In the genomic region with DNA sequence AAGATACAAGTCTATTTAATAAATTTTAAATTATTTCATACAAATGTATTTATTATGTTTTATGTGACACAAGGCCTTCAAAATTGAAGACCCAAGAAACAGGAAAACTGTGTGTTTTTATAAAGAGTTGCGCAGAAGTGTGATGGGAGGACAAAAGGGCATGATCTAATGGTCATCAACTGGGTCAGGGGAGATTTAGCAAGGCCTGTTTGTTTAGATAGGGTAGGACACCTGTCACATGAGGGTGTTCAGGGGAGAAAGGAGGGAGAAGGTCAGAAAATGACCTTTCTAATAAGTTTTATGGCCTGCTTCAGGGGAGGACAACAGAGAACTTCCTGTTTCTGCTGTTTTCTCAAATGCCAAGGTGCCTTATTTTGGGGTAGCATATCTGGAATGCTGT, we compare ENCODE assay signal across 26 cellular contexts.
"Had no signal": no experiment of that assay in that cellular context is flagged by ENCODE, and none has a peak within 500 bp of the region (broad histone marks: within the 10 kb centered on the region; RNA-seq: fewer than 3 reads in every experiment).

No MANE protein-coding gene starts in this region.

- FAIRE-seq: keratinocyte, pancreas had no signal

- H3K4me1 Mint-ChIP-seq: natural killer cell; stimulated activated naive CD8-positive, alpha-beta T cell treated with anti-CD3 and anti-CD28 coated beads, Interleukin-15, amount 100 ng/mL, for 72 hours had no signal

- H3K9me3 ChIP-seq: colonic mucosa, gastrocnemius medialis, left lung, lower lobe of right lung, neutrophil, pancreas, suprapubic skin had no signal

- ATAC-seq: esophagus mucosa; gastrocnemius medialis; left lung; lower lobe of right lung; natural killer cell; pancreas; sciatic nerve; stimulated activated naive CD8-positive, alpha-beta T cell treated with anti-CD3 and anti-CD28 coated beads, Interleukin-15, amount 100 ng/mL, for 72 hours had no signal

- H3K4me2 ChIP-seq: smooth muscle cell had no signal

- H3K27ac Mint-ChIP-seq: dendritic cell treated with granulocyte-macrophage colony-stimulating factor and Interleukin-4, amounts not matched to agents 40 ng/mL and 50 ng/mL, for 4 days; endodermal cell; natural killer cell; stimulated activated naive CD8-positive, alpha-beta T cell treated with anti-CD3 and anti-CD28 coated beads, Interleukin-15, amount 100 ng/mL, for 72 hours had no signal

- H3K36me3 ChIP-seq: colonic mucosa, gastrocnemius medialis, left lung, lower lobe of right lung, neutrophil, pancreas, suprapubic skin had no signal

- H3K27me3 Mint-ChIP-seq: dendritic cell treated with granulocyte-macrophage colony-stimulating factor and Interleukin-4, amounts not matched to agents 40 ng/mL and 50 ng/mL, for 4 days; stimulated activated naive CD8-positive, alpha-beta T cell treated with anti-CD3 and anti-CD28 coated beads, Interleukin-15, amount 100 ng/mL, for 72 hours had no signal

- DNase-seq: colonic mucosa; effector CD8-positive, alpha-beta T cell; endodermal cell; foreskin fibroblast; gastrocnemius medialis; head of caudate nucleus; left lung; lower lobe of right lung; natural killer cell; pancreas; stimulated activated CD4-positive, alpha-beta T cell treated with anti-CD3 and anti-CD28 coated beads, Interleukin-12 subunit alpha, Interleukin-12 subunit beta, amount 100 ng/mL, for 4 hours; stimulated activated CD4-positive, alpha-beta T cell treated with anti-CD3 and anti-CD28 coated beads, Interleukin-1b, Interleukin-23, amount 100 ng/mL, for 48 hours; stimulated activated CD4-positive, alpha-beta T cell treated with anti-CD3 and anti-CD28 coated beads, Interleukin-4, amount 100 ng/mL, for 1 hour; stimulated activated CD8-positive, alpha-beta memory T cell treated with anti-CD3 and anti-CD28 coated beads, Interleukin-4, amount 100 ng/mL, for 48 hours; stimulated activated naive CD4-positive, alpha-beta T cell; stimulated activated naive CD8-positive, alpha-beta T cell treated with anti-CD3 and anti-CD28 coated beads, Interleukin-15, amount 100 ng/mL, for 72 hours; trophoblast cell had no signal

- H3K4me3 Mint-ChIP-seq: dendritic cell treated with granulocyte-macrophage colony-stimulating factor and Interleukin-4, amounts not matched to agents 40 ng/mL and 50 ng/mL, for 4 days; endodermal cell; natural killer cell; neural crest cell; stimulated activated naive CD8-positive, alpha-beta T cell treated with anti-CD3 and anti-CD28 coated beads, Interleukin-15, amount 100 ng/mL, for 72 hours had no signal

- H3K27me3 ChIP-seq: colonic mucosa, gastrocnemius medialis, left lung, neutrophil, pancreas, suprapubic skin had no signal

- H3K4me3 ChIP-seq: colonic mucosa, gastrocnemius medialis, left lung, lower lobe of right lung, pancreas, smooth muscle cell, suprapubic skin had no signal

- H3K36me3 Mint-ChIP-seq: natural killer cell had no signal

- H3K27ac ChIP-seq: colonic mucosa, epithelial cell of prostate, gastrocnemius medialis, left lung, lower lobe of right lung, neutrophil, pancreas, suprapubic skin had no signal

- H3K9me3 Mint-ChIP-seq: natural killer cell; stimulated activated naive CD8-positive, alpha-beta T cell treated with anti-CD3 and anti-CD28 coated beads, Interleukin-15, amount 100 ng/mL, for 72 hours had no signal

- H3K4me1 ChIP-seq: colonic mucosa, gastrocnemius medialis, left lung, lower lobe of right lung, pancreas, suprapubic skin had no signal
